Comparison of ENCODE assay signal across 1 cellular context in genomic region chr2:37083873-37084792, GRCh38.
A peak's percentile ranks its signal among the peaks of the same experiment; 100 is the strongest.
TF ChIP-seq lines count a peak whose summit lies in the region.

Gene GPATCH11, plus strand, starts transcription at chr2:37084518. Its CDS starts 3,864 bp downstream, at chr2:37088382.
Gene HEATR5B, minus strand, starts transcription at chr2:37084372. Its CDS starts 958 bp downstream, at chr2:37083414.

TF ChIP-seq in HepG2, 621 proteins besides CTCF, POLR2A, EP300 and RAD21 (continued from another document and continues in another):
- TF ChIP-seq ZNF407 (CRISPR knock-in tag; IDR thresholded peaks at IDR 0.05; ENCODE audit: not compliant biosample characterization) = peak; percentile 95
- TF ChIP-seq GPBP1L1 (CRISPR knock-in tag; IDR thresholded peaks at IDR 0.05) = no peak
- TF ChIP-seq KLF15 (CRISPR knock-in tag; IDR thresholded peaks at IDR 0.05; ENCODE audit: borderline replicate concordance) = 0 out of 2 replicates have a peak, but pooled peaks have one; percentile 30
- 0 out of 2 replicates have a peak, but pooled peaks have one; percentile 61 for TF ChIP-seq ZNF616 (CRISPR knock-in tag; IDR thresholded peaks at IDR 0.05; ENCODE audit: low read depth)
- TF ChIP-seq JUND (CRISPR knock-in tag; IDR thresholded peaks at IDR 0.05) = no peak
- TF ChIP-seq ZNF816 (CRISPR knock-in tag; IDR thresholded peaks at IDR 0.05; ENCODE audit: borderline replicate concordance) = peak; percentile 81; the same call in 1 of the 2 replicates
- TF ChIP-seq TBP (CRISPR knock-in tag; IDR thresholded peaks at IDR 0.05) = no peak; the same call in 1 of the 2 replicates
- peak; percentile 45; the same call in 1 of the 2 replicates for TF ChIP-seq GABPA (IDR thresholded peaks at IDR 0.05; ENCODE audit: low read depth, low read length)
- peak; percentile 89 for TF ChIP-seq GABPA (CRISPR knock-in tag; IDR thresholded peaks at IDR 0.05; ENCODE audit: low read depth)
- peak; percentile 49 for TF ChIP-seq TEAD3 (CRISPR knock-in tag; optimal IDR thresholded peaks at IDR 0.05; ENCODE audit: borderline replicate concordance)
- TF ChIP-seq THYN1 (CRISPR knock-in tag; IDR thresholded peaks at IDR 0.05; ENCODE audit: borderline replicate concordance, low read depth) = no peak
- TF ChIP-seq U2AF2 (IDR thresholded peaks at IDR 0.05; ENCODE audit: low read depth, low read length) = no peak
- peak; percentile 17; the same call in 1 of the 2 replicates for TF ChIP-seq ZNF552 (CRISPR knock-in tag; IDR thresholded peaks at IDR 0.05; ENCODE audit: borderline replicate concordance)
- no peak for TF ChIP-seq FOXM1 (CRISPR knock-in tag; IDR thresholded peaks at IDR 0.05)
- TF ChIP-seq ZNF256 (CRISPR knock-in tag; conservative IDR thresholded peaks at IDR 0.05) = 0 out of 2 replicates have a peak, but pooled peaks have one; percentile 42
- 0 out of 2 replicates have a peak, but pooled peaks have one; percentile 4 for TF ChIP-seq ARID3A (IDR thresholded peaks at IDR 0.05; ENCODE audit: low read depth, low read length)
- TF ChIP-seq ZKSCAN1 (IDR thresholded peaks at IDR 0.05; ENCODE audit: low read length) = no peak
- no peak for TF ChIP-seq ZNF569 (CRISPR knock-in tag; IDR thresholded peaks at IDR 0.05; ENCODE audit: borderline replicate concordance)
- 0 out of 2 replicates have a peak, but pooled peaks have one; percentile 26 for TF ChIP-seq ONECUT2 (CRISPR knock-in tag; IDR thresholded peaks at IDR 0.05)
- peak; percentile 78; the same call in 1 of the 2 replicates for TF ChIP-seq ZNF503 (CRISPR knock-in tag; IDR thresholded peaks at IDR 0.05)
- TF ChIP-seq ZFP36L2 (CRISPR knock-in tag; IDR thresholded peaks at IDR 0.05) = 0 out of 2 replicates have a peak, but pooled peaks have one; percentile 2
- TF ChIP-seq MTF2 (CRISPR knock-in tag; IDR thresholded peaks at IDR 0.05; ENCODE audit: borderline replicate concordance) = peak; percentile 93; the same call in 1 of the 2 replicates
- no peak for TF ChIP-seq TERF1 (CRISPR knock-in tag; IDR thresholded peaks at IDR 0.05)
- TF ChIP-seq ZSCAN5A (CRISPR knock-in tag; IDR thresholded peaks at IDR 0.05; ENCODE audit: borderline replicate concordance) = peak; percentile 58; the same call in 1 of the 2 replicates
- no peak for TF ChIP-seq ZNF678 (CRISPR knock-in tag; IDR thresholded peaks at IDR 0.05)
- peak; percentile 77 for TF ChIP-seq SALL1 (CRISPR knock-in tag; IDR thresholded peaks at IDR 0.05)
- TF ChIP-seq CEBPG (CRISPR knock-in tag; IDR thresholded peaks at IDR 0.05) = peak; percentile 88
- TF ChIP-seq ZBTB3 (CRISPR knock-in tag; IDR thresholded peaks at IDR 0.05; ENCODE audit: borderline replicate concordance, low read depth) = peak; percentile 89; the same call in 1 of the 2 replicates
- TF ChIP-seq TAF15 (IDR thresholded peaks at IDR 0.05; ENCODE audit: low read depth, low read length, poor library complexity, severe bottlenecking) = no peak
- TF ChIP-seq HBP1 (CRISPR knock-in tag; IDR thresholded peaks at IDR 0.05; ENCODE audit: low read depth) = peak; percentile 57
- TF ChIP-seq HMG20B (CRISPR knock-in tag; conservative IDR thresholded peaks at IDR 0.05) = no peak
- no peak for TF ChIP-seq JUN (CRISPR knock-in tag; IDR thresholded peaks at IDR 0.05)
- peak; percentile 87 for TF ChIP-seq HOXD1 (CRISPR knock-in tag; IDR thresholded peaks at IDR 0.05)
- peak; percentile 74 for TF ChIP-seq ZNF292 (CRISPR knock-in tag; IDR thresholded peaks at IDR 0.05; ENCODE audit: borderline replicate concordance, low read depth)
- TF ChIP-seq PAF1 (CRISPR knock-in tag; IDR thresholded peaks at IDR 0.05) = no peak
- TF ChIP-seq CEBPZ (IDR thresholded peaks at IDR 0.05; ENCODE audit: low read length) = no peak
- TF ChIP-seq SPEN (CRISPR knock-in tag; IDR thresholded peaks at IDR 0.05; ENCODE audit: low read depth) = peak; percentile 33
- 0 out of 2 replicates have a peak, but pooled peaks have one; percentile 23 for TF ChIP-seq ZNF557 (CRISPR knock-in tag; IDR thresholded peaks at IDR 0.05)
- peak; percentile 26; the same call in 1 of the 2 replicates for TF ChIP-seq ZNF33A (CRISPR knock-in tag; IDR thresholded peaks at IDR 0.05; ENCODE audit: borderline replicate concordance)
